In genomic region chr16:4212207-4212933, GRCh38 we compare ENCODE assay signal across 12 cellular contexts. TPM values are rescaled to one million over a fixed set of nuclear protein-coding genes. Genes with fewer than 3 reads are reported as not detected.
DNase-seq lines count a peak whose midpoint lies in the region; ATAC-seq and TF ChIP-seq lines count a peak whose summit lies in the region.
"Had no signal": no experiment of that assay in that cellular context is flagged by ENCODE, and none has a peak within 500 bp of the region (broad histone marks: within the 10 kb centered on the region; RNA-seq: fewer than 3 reads in every experiment).

No MANE protein-coding gene starts in this region.

- TF ChIP-seq CTCF in ascending aorta (IDR thresholded peaks at IDR 0.05) = no peak
- TF ChIP-seq CTCF in vagina (IDR thresholded peaks at IDR 0.05) = no peak

- ATAC-seq in Right ventricle myocardium superior (ENCODE audit: poor library complexity) = peak; percentile 89
- no peak for ATAC-seq in HG03280 (IDR thresholded peaks at IDR 0.05; ENCODE audit: unreplicated experiment)
- ATAC-seq in HG03135 (IDR thresholded peaks at IDR 0.05; ENCODE audit: unreplicated experiment) = no peak

- H3K27me3 ChIP-seq in ascending aorta (no peaks in the 10 kb centered on the region), vagina (no peaks in the 10 kb centered on the region)
- H3K27me3 ChIP-seq: MG63 had no signal

- H3K4me3 ChIP-seq in ascending aorta (no peak overlapping the region), vagina (no peak overlapping the region)
- H3K4me3 ChIP-seq: MG63 had no signal

- no peak for TF ChIP-seq POLR2A in vagina (IDR thresholded peaks at IDR 0.05)

- no peaks in the 10 kb centered on the region for H3K36me3 ChIP-seq in ascending aorta
- H3K36me3 ChIP-seq in vagina = no peaks in the 10 kb centered on the region
- H3K36me3 ChIP-seq: MG63 had no signal

- intact Hi-C loops in ascending aorta (cut with DNase I) = loop anchor here (1.0 to 2.0 kb wide), 2 partner anchors 12 to 30 kb away; no protein-coding TSS in a partner anchor
- intact Hi-C loops in Right ventricle myocardium superior (cut with DNase I) = no loop called here
- intact Hi-C loops in posterior vena cava (cut with DNase I) = no loop called here
- intact Hi-C loops in vagina (cut with DNase I) = no loop called here

- DNase-seq in ascending aorta (ENCODE audit: low spot score in 2 of 2) = peak; percentile 73 to 90
- DNase-seq in Right ventricle myocardium superior = peak; percentile 85
- peak; percentile 85 for DNase-seq in posterior vena cava (ENCODE audit: low spot score)
- DNase-seq in vagina (ENCODE audit: extremely low spot score in 2 of 2) = no peak
- DNase-seq in COR-L47 (lab: John Stamatoyannopoulos, UW) = no peak
- DNase-seq: activated CD4-positive, alpha-beta T cell treated with anti-CD3 and anti-CD28 coated beads, Interleukin-2, amount 50 U/mL, for 1 hour; amniotic stem cell; CD4-positive, CD25-positive, alpha-beta regulatory T cell; NCI-H1930 had no signal

- peaks cover 12 to 36% of the 10 kb centered on the region in 2 donors for H3K4me1 ChIP-seq in ascending aorta
- H3K4me1 ChIP-seq in vagina = peaks cover 24% of the 10 kb centered on the region

- H3K9me3 ChIP-seq in ascending aorta = no peaks in the 10 kb centered on the region
- no peaks in the 10 kb centered on the region for H3K9me3 ChIP-seq in vagina
- H3K9me3 ChIP-seq: MG63 had no signal

- H3K27ac ChIP-seq in ascending aorta (peak overlapping the region; percentile 93 to 94), vagina (peak overlapping the region; percentile 68)

RNA-seq across cellular contexts. Expression of gene SRL, which starts 29.5 kb away (rescaled TPM):
- total RNA-seq in ascending aorta (15.6 TPM), Right ventricle myocardium superior (350 TPM), posterior vena cava (1 to 10 TPM; 4.1 to 4.6 TPM), vagina (1.5 TPM)
- total RNA-seq: CD4-positive, CD25-positive, alpha-beta regulatory T cell had no signal

Comparison
In these comparisons a context has a peak if more than half of its experiments do, and no peak if none do; other contexts are left out.
1. DNase-seq: peak in ascending aorta (2 of 2), Right ventricle myocardium superior (single experiment) and posterior vena cava (single experiment); none in vagina (0 of 2) and COR-L47 (single experiment).
2. RNA of gene SRL, which starts 29.5 kb away (total RNA-seq): 350 TPM in Right ventricle myocardium superior (single experiment); 15.6 TPM in ascending aorta (single experiment), 4.1 to 4.6 TPM in posterior vena cava and 1.5 TPM in vagina (single experiment); every median in the first group is over 10 times any median in the second.